In genomic region chr11:122085712-122086111, GRCh38 we compare ENCODE assay signal across 21 cellular contexts. TPM values are rescaled to one million over a fixed set of nuclear protein-coding genes. Genes with fewer than 3 reads are reported as not detected.
DNase-seq lines count a peak whose midpoint lies in the region; ATAC-seq and TF ChIP-seq lines count a peak whose summit lies in the region.
"Had no signal": no experiment of that assay in that cellular context is flagged by ENCODE, and none has a peak within 500 bp of the region (broad histone marks: within the 10 kb centered on the region; RNA-seq: fewer than 3 reads in every experiment).

No MANE protein-coding gene starts in this region.

- H3K79me2 ChIP-seq in neural cell (replicated peaks; ENCODE audit: insufficient read depth, low read length) = peaks cover 18% of the 10 kb centered on the region

- DNase-seq in heart left ventricle (no peak), right cardiac atrium (no peak), coronary artery (ENCODE audit: low spot score) (no peak), HK-2 (ENCODE audit: unreplicated experiment) (no peak), NOMO-1 treated with dmso at 0.1 percent for 144 hours (lab: John Stamatoyannopoulos, UW; ENCODE audit: unreplicated experiment) (no peak), Kasumi-1 (lab: John Stamatoyannopoulos, UW) (no peak), GM19238 (ENCODE audit: insufficient read length, low spot score) (no peak)
- DNase-seq: activated CD8-positive, alpha-beta T cell treated with anti-CD3 and anti-CD28 coated beads, Interleukin-2, amount 10 ng/mL, durations not matched to agents 7 days and 5 days; central memory CD4-positive, alpha-beta T cell; H9; NCI-H1092; NCI-H524; posterior cingulate gyrus; SHP77; spleen; T-helper 17 cell had no signal

- H3K9ac ChIP-seq in neural cell (ENCODE audit: low read length) = no peak overlapping the region

- H3K27me3 ChIP-seq in heart left ventricle (no peaks in the 10 kb centered on the region), right cardiac atrium (ENCODE audit: control insufficient read depth, insufficient read depth) (no peaks in the 10 kb centered on the region), neural cell (ENCODE audit: insufficient read depth, low read depth, low read length) (no peaks in the 10 kb centered on the region)
- H3K27me3 ChIP-seq: spleen had no signal

- no peak for TF ChIP-seq RAD21 in neural cell (conservative IDR thresholded peaks at IDR 0.05)

- no peak overlapping the region for H2AFZ ChIP-seq in neural cell (ENCODE audit: low read depth, low read length)

- no peak for TF ChIP-seq CTCF in heart left ventricle (IDR thresholded peaks at IDR 0.05)
- TF ChIP-seq CTCF in coronary artery (IDR thresholded peaks at IDR 0.05) = no peak
- TF ChIP-seq CTCF in neural cell (IDR thresholded peaks at IDR 0.05; ENCODE audit: poor library complexity, severe bottlenecking) = no peak

- no peaks in the 10 kb centered on the region for H3K9me2 ChIP-seq in neural cell (ENCODE audit: insufficient read depth, low read length)

- peaks cover 0 to 41% (median 6%) of the 10 kb centered on the region in 12 donors for H3K4me1 ChIP-seq in heart left ventricle
- H3K4me1 ChIP-seq in right cardiac atrium (ENCODE audit: control insufficient read depth, insufficient read depth, low read length) = peaks cover 3% of the 10 kb centered on the region
- H3K4me1 ChIP-seq: A549, spleen had no signal

- no peak for TF ChIP-seq POLR2A in heart left ventricle (IDR thresholded peaks at IDR 0.05)

- WGBS in heart left ventricle, 4 donors = 51 to 63% (median 59%) methylated on average over 3 of the region's 3 CpGs
- 54% methylated on average over 3 of the region's 3 CpGs for WGBS in right cardiac atrium

- ATAC-seq in heart left ventricle (peak in 1 of 4 donors; percentile 19), right cardiac atrium (no peak)
- ATAC-seq: A549; activated CD8-positive, alpha-beta T cell treated with anti-CD3 and anti-CD28 coated beads, Interleukin-2, amount 10 ng/mL, durations not matched to agents 7 days and 5 days; activated naive CD4-positive, alpha-beta T cell treated with anti-CD3 and anti-CD28 coated beads, Interleukin-2, amount 50 U/mL, for 72 hours; T-helper 17 cell had no signal

- no peak overlapping the region for H3K4me2 ChIP-seq in neural cell (ENCODE audit: low read length)
- H3K4me2 ChIP-seq: A549 had no signal

- H3K4me3 ChIP-seq in heart left ventricle (no peak overlapping the region), right cardiac atrium (ENCODE audit: low read length) (no peak overlapping the region), coronary artery (peak overlapping the region; percentile 2), neural cell (ENCODE audit: low read length) (peak overlapping the region; percentile 27)
- H3K4me3 ChIP-seq: A549, spleen had no signal

- H3K9me3 ChIP-seq in heart left ventricle (no peaks in the 10 kb centered on the region), right cardiac atrium (ENCODE audit: control insufficient read depth, low read length) (no peaks in the 10 kb centered on the region), neural cell (ENCODE audit: low read length) (no peaks in the 10 kb centered on the region)
- H3K9me3 ChIP-seq: A549, spleen had no signal

- H3K36me3 ChIP-seq in heart left ventricle (peaks cover 0 to 19% (median 0%) of the 10 kb centered on the region in 9 donors), neural cell (ENCODE audit: insufficient read depth, low read length) (peaks cover 26% of the 10 kb centered on the region)
- H3K36me3 ChIP-seq: spleen had no signal

- no peaks in the 10 kb centered on the region for H4K20me1 ChIP-seq in neural cell (ENCODE audit: insufficient read depth)

- H3K27ac ChIP-seq in heart left ventricle (peak overlapping the region; percentile 13 to 87 (median 48)), right cardiac atrium (ENCODE audit: low read length) (no peak overlapping the region), coronary artery (peak overlapping the region in 1 of 2 donors; percentile 24), neural cell (ENCODE audit: low read length) (peak overlapping the region; percentile 57)
- H3K27ac ChIP-seq: A549, C4-2B, spleen had no signal

- H3F3A ChIP-seq in neural cell (ENCODE audit: insufficient read depth, low read length, poor library complexity, severe bottlenecking) = no peaks in the 10 kb centered on the region

- TF ChIP-seq EP300 in neural cell (conservative IDR thresholded peaks at IDR 0.05; ENCODE audit: poor library complexity, severe bottlenecking) = no peak

- intact Hi-C loops in heart left ventricle (cut with DNase I) = loop anchor here in 1 of 10 donors (10.0 kb wide), 1 partner anchor 51 kb away; no protein-coding TSS in a partner anchor
- intact Hi-C loops in right cardiac atrium (cut with DNase I) = no loop called here

TF ChIP-seq in neural cell, 6 proteins besides CTCF, POLR2A, EP300 and RAD21:
- no peak for TF ChIP-seq TAF1 (IDR thresholded peaks at IDR 0.05; ENCODE audit: low read depth)
- TF ChIP-seq EZH2 (IDR thresholded peaks at IDR 0.05; ENCODE audit: borderline replicate concordance, insufficient read depth, low read length, poor library complexity, severe bottlenecking) = no peak
- no peak for TF ChIP-seq MXI1 (conservative IDR thresholded peaks at IDR 0.05; ENCODE audit: poor library complexity, severe bottlenecking)
- TF ChIP-seq POLR2AphosphoS5 (IDR thresholded peaks at IDR 0.05) = no peak
- no peak for TF ChIP-seq SMC3 (conservative IDR thresholded peaks at IDR 0.05; ENCODE audit: poor library complexity)
- TF ChIP-seq REST (IDR thresholded peaks at IDR 0.05; ENCODE audit: borderline replicate concordance) = no peak
TF ChIP-seq in neural cell: peak in this region for 0.

RNA-seq across cellular contexts. Expression of gene BLID, which starts 30.3 kb away (rescaled TPM):
- total RNA-seq in heart left ventricle = not detected
- polyA plus RNA-seq in heart left ventricle = not detected
- 1 to 10 TPM; 1.6 to 2.4 (median 1.7) TPM for total RNA-seq in right cardiac atrium
- polyA plus RNA-seq in right cardiac atrium = 0.57 TPM
- not detected in 2 replicates for polyA plus RNA-seq in neural cell
- polyA minus RNA-seq in neural cell = not detected in 2 replicates
- total RNA-seq: activated CD8-positive, alpha-beta T cell treated with anti-CD3 and anti-CD28 coated beads, Interleukin-2, amount 10 ng/mL, durations not matched to agents 7 days and 5 days; activated naive CD4-positive, alpha-beta T cell treated with anti-CD3 and anti-CD28 coated beads, Interleukin-2, amount 50 U/mL, for 72 hours; G401; H9; T-helper 17 cell had no signal
- polyA plus RNA-seq: spleen had no signal

Comparison
In these comparisons a context has a peak if more than half of its experiments do, and no peak if none do; other contexts are left out.
1. H3K4me3 ChIP-seq: peak in coronary artery (single experiment) and neural cell (single experiment); none in heart left ventricle (0 of 12) and right cardiac atrium (single experiment).